In genomic region chr18:74626311-74626874, GRCh38 we compare ENCODE assay signal across 24 cellular contexts.
"Had no signal": no experiment of that assay in that cellular context is flagged by ENCODE, and none has a peak within 500 bp of the region (broad histone marks: within the 10 kb centered on the region; RNA-seq: fewer than 3 reads in every experiment).

No MANE protein-coding gene starts in this region.

- H3K36me3 Mint-ChIP-seq: IgD-negative memory B cell had no signal

- H3K4me1 ChIP-seq: SJCRH30 had no signal

- H3K27ac ChIP-seq: SJCRH30 had no signal

- H3K4me3 Mint-ChIP-seq: IgD-negative memory B cell had no signal

- H3K4me3 ChIP-seq: MG63, SJCRH30 had no signal

- H3K27me3 Mint-ChIP-seq: IgD-negative memory B cell had no signal

- H3K27me3 ChIP-seq: MG63, SJCRH30 had no signal

- H3K27ac Mint-ChIP-seq: IgD-negative memory B cell had no signal

- DNase-seq: Karpas-422, KG1, MG63, NCI-H1092, NCI-H1105 treated with DMSO at 0.1 percent for 48 hours, NCI-H1417 treated with DMSO at 0.1 percent for 48 hours, NCI-H146, NCI-H1694 treated with DMSO at 0.1 percent for 48 hours, NCI-H1930, NCI-H2081 treated with DMSO at 0.1 percent for 48 hours, NCI-H2171, NCI-H226, NCI-H446, NCI-H510A, NCI-H524 treated with DMSO at 0.1 percent for 48 hours, NCI-H69, NCI-H774, RPMI8226, SHP77 treated with DMSO at 0.1 percent for 48 hours, SJCRH30 had no signal

- ATAC-seq: HepG2, SK-N-SH treated with all-trans-retinoic acid at 6 μM for 48 hours had no signal

- FAIRE-seq: HepG2, RCC 7860 had no signal

- H3K36me3 ChIP-seq: MG63, SJCRH30 had no signal

- H3K9me3 Mint-ChIP-seq: IgD-negative memory B cell had no signal

- H3K9me3 ChIP-seq: MG63, SJCRH30 had no signal
